ENCODE assay signal across 8 cellular contexts in the genomic region with DNA sequence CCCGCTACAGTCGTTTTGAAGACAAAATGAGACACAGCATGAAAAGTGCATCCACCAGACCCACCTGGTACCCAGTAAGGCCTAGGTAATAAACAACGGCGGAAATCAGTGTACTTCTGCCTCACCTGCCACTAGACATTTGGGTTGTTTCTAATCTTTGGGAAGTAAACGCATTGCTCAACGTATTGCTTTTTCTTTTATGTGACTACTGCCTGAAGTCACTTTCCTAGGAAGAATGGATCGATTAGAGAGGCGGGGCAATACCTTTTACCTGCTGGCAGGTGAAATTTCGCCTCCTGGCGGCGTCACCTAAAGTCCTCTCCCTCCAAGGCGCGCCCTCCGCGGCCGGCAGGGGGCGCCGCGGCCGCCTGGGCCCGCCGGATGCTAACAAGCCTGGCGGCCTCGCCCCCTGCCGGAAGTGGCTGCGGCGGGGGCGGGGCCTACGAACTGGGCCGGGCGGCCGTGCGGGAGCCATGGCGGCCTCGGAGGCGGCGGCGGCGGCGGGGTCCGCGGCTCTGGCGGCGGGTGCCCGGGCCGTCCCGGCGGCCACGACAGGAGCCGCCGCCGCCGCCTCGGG. TPM values are rescaled to one million over a fixed set of nuclear protein-coding genes. Genes with fewer than 3 reads are reported as not detected.
DNase-seq lines count a peak whose midpoint lies in the region; ATAC-seq and TF ChIP-seq lines count a peak whose summit lies in the region.

A gene with protein sequence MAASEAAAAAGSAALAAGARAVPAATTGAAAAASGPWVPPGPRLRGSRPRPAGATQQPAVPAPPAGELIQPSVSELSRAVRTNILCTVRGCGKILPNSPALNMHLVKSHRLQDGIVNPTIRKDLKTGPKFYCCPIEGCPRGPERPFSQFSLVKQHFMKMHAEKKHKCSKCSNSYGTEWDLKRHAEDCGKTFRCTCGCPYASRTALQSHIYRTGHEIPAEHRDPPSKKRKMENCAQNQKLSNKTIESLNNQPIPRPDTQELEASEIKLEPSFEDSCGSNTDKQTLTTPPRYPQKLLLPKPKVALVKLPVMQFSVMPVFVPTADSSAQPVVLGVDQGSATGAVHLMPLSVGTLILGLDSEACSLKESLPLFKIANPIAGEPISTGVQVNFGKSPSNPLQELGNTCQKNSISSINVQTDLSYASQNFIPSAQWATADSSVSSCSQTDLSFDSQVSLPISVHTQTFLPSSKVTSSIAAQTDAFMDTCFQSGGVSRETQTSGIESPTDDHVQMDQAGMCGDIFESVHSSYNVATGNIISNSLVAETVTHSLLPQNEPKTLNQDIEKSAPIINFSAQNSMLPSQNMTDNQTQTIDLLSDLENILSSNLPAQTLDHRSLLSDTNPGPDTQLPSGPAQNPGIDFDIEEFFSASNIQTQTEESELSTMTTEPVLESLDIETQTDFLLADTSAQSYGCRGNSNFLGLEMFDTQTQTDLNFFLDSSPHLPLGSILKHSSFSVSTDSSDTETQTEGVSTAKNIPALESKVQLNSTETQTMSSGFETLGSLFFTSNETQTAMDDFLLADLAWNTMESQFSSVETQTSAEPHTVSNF (plus strand): TSS at position 445 of the 577 bp plus-strand sequence. CDS start 29 bp downstream, at position 474.

- H3K4me3 Mint-ChIP-seq in T-cell (peak within 1 kb of the TSS; percentile 82 to 83 (median 83)), type B pancreatic cell (peak within 1 kb of the TSS; percentile 93)

- CTCF ChIA-PET in T-cell (lab: Charles Lee) = interaction anchor here (0.6 to 3.3 kb wide), 18 partner anchors 17 to 66 kb away, joined by 3 to 35 read pairs (median 4); a partner anchor contains a TSS

- peak within 1 kb of the TSS; percentile 68 to 95 (median 77) for H3K4me3 ChIP-seq in heart right ventricle

- H3K4me1 Mint-ChIP-seq in T-cell = peaks cover 24 to 42% (median 32%) of the 10 kb centered on the region in 3 donors
- H3K4me1 Mint-ChIP-seq in type B pancreatic cell (ENCODE audit: unreplicated experiment) = peaks cover 16% of the 10 kb centered on the region

- DNase-seq in NCI-H128 (lab: John Stamatoyannopoulos, UW; ENCODE audit: unreplicated experiment) (peak; percentile 55), T-cell (peak; percentile 76 to 93 (median 86)), heart right ventricle (peak; percentile 76 to 89), posterior cingulate gyrus (peak; percentile 61 to 97 (median 77)), type B pancreatic cell (ENCODE audit: extremely low spot score, unreplicated experiment) (peak; percentile 93)

- TF ChIP-seq CTCF in heart right ventricle (IDR thresholded peaks at IDR 0.05) = peak; percentile 89 to 98 (median 96)
- peak; percentile 100 for TF ChIP-seq CTCF in type B pancreatic cell (conservative IDR thresholded peaks at IDR 0.05)

- POLR2A ChIA-PET in T-cell (lab: Charles Lee) = interaction anchor here in 1 of 2 donors (0.6 kb wide), 1 partner anchor 18 kb away, joined by 4 read pairs; no protein-coding TSS in a partner anchor

- intact Hi-C loops in heart right ventricle (cut with DNase I) = loop anchor here in 6 of 10 donors (1.0 to 10.0 kb wide), 7 partner anchors 28 to 709 kb away; a partner anchor contains a TSS
- intact Hi-C loops in posterior cingulate gyrus (cut with DNase I) = loop anchor here (1.0 to 5.0 kb wide), 4 partner anchors 28 to 162 kb away; a partner anchor contains a TSS

- H3K36me3 Mint-ChIP-seq in T-cell (peaks cover 8% of the 10 kb centered on the region), type B pancreatic cell (peaks cover 19% of the 10 kb centered on the region)

- H3K27ac Mint-ChIP-seq in T-cell (peak within 1 kb of the TSS; percentile 8 to 69), type B pancreatic cell (peak within 1 kb of the TSS; percentile 95)

- ATAC-seq in HG02610 (IDR thresholded peaks at IDR 0.05; ENCODE audit: unreplicated experiment) (peak; percentile 93), T-cell (replicated peaks in 1 of 4) (peak; percentile 94 to 97 (median 96)), heart right ventricle (peak; percentile 91 to 97 (median 96))

- H3K27me3 Mint-ChIP-seq in T-cell = no peaks in the 10 kb centered on the region
- no peaks in the 10 kb centered on the region for H3K27me3 Mint-ChIP-seq in type B pancreatic cell

- H3K9me3 Mint-ChIP-seq in T-cell = no peaks in the 10 kb centered on the region
- no peaks in the 10 kb centered on the region for H3K9me3 Mint-ChIP-seq in type B pancreatic cell

- TF ChIP-seq POLR2A in GM10847 (IDR thresholded peaks at IDR 0.05; ENCODE audit: extremely low read depth, insufficient read length) = peak; percentile 72

- peaks cover 0 to 27% (median 0%) of the 10 kb centered on the region in 9 donors for H3K36me3 ChIP-seq in heart right ventricle

- peaks cover 0 to 43% (median 25%) of the 10 kb centered on the region in 9 donors for H3K4me1 ChIP-seq in heart right ventricle

- H3K9me3 ChIP-seq in heart right ventricle = no peaks in the 10 kb centered on the region

- H3K27ac ChIP-seq in adipose tissue (ENCODE audit: low read depth, low read length) (no peak within 1 kb of the TSS), heart right ventricle (peak within 1 kb of the TSS; percentile 73 to 90 (median 81))

- 2 to 6% (median 5%) methylated on average over 45 to 54 of the region's 54 CpGs for WGBS in adipose tissue, 3 donors
- WGBS in heart right ventricle, 2 donors = 5 to 9% methylated on average over 46 to 54 of the region's 54 CpGs

- no peaks in the 10 kb centered on the region for H3K27me3 ChIP-seq in heart right ventricle

RNA-seq across cellular contexts. Expression of the gene that starts here (rescaled TPM):
- 10 to 100 TPM; 30.2 to 36.2 (median 31.8) TPM for total RNA-seq in T-cell
- 10 to 100 TPM in 2 of 3 donors, 1 to 10 TPM in 1; 8.5 to 17.2 (median 12.9) TPM for polyA plus RNA-seq in adipose tissue
- total RNA-seq in heart right ventricle = 10 to 100 TPM; 22.3 to 32.0 (median 29.9) TPM
- polyA plus RNA-seq in heart right ventricle = 10 to 100 TPM in 1 of 2 donors, 1 to 10 TPM in 1; 7.4 to 15.5 TPM
- 47.0 and 61.7 TPM in 2 replicates for total RNA-seq in type B pancreatic cell (ENCODE audit: low replicate concordance)
